ENCODE assay signal across 8 cellular contexts in genomic region chr12:49121047-49121696, GRCh38. TPM values are rescaled to one million over a fixed set of nuclear protein-coding genes. Genes with fewer than 3 reads are reported as not detected.
DNase-seq lines count a peak whose midpoint lies in the region; ATAC-seq, FAIRE-seq and TF ChIP-seq lines count a peak whose summit lies in the region.

No MANE protein-coding gene starts in this region.

- H3K79me2 ChIP-seq in Karpas-422 (ENCODE audit: low read length) = no peaks in the 10 kb centered on the region

- no peak overlapping the region; the same call in 1 of the 2 replicates for H2AFZ ChIP-seq in Karpas-422 (ENCODE audit: low read length)

- no peaks in the 10 kb centered on the region for H3K4me1 Mint-ChIP-seq in brain
- peaks cover 5% of the 10 kb centered on the region for H3K4me1 Mint-ChIP-seq in type B pancreatic cell (ENCODE audit: unreplicated experiment)

- H3K36me3 ChIP-seq in kidney (ENCODE audit: control insufficient read depth in 1 of 2, insufficient read depth in 2 of 2, low read length in 2 of 2) (no peaks in the 10 kb centered on the region), Karpas-422 (ENCODE audit: insufficient read depth, low read length) (no peaks in the 10 kb centered on the region)

- peak overlapping the region in 1 of 5 experiments; percentile 38 for H3K4me3 Mint-ChIP-seq in brain
- H3K4me3 Mint-ChIP-seq in type B pancreatic cell = no peak overlapping the region

- peaks cover 3% of the 10 kb centered on the region for H3K27me3 Mint-ChIP-seq in brain
- no peaks in the 10 kb centered on the region for H3K27me3 Mint-ChIP-seq in type B pancreatic cell

- H3K9ac ChIP-seq in kidney (ENCODE audit: low read length in 2 of 2) = no peak overlapping the region
- no peak overlapping the region for H3K9ac ChIP-seq in Karpas-422 (ENCODE audit: low read length)

- H3K27ac Mint-ChIP-seq in brain (peak overlapping the region in 2 of 5 experiments; percentile 9 to 67), type B pancreatic cell (no peak overlapping the region)

- intact Hi-C loops in kidney (cut with DNase I) = loop anchor here (10.0 kb wide), 1 partner anchor 56 kb away; the partner anchor contains the start of genes KMT2D and RHEBL1

- H3K9me3 Mint-ChIP-seq in brain = no peaks in the 10 kb centered on the region
- H3K9me3 Mint-ChIP-seq in type B pancreatic cell = no peaks in the 10 kb centered on the region

- no peak overlapping the region for H3K4me3 ChIP-seq in kidney (ENCODE audit: low read length in 2 of 2)
- no peak overlapping the region for H3K4me3 ChIP-seq in Karpas-422 (ENCODE audit: low read length)

- H3K27me3 ChIP-seq in Karpas-422 (ENCODE audit: low read length) = no peaks in the 10 kb centered on the region

- H3K4me1 ChIP-seq in kidney (ENCODE audit: control insufficient read depth in 1 of 2, insufficient read depth in 1 of 2, low read depth in 1 of 2, low read length in 2 of 2) (no peaks in the 10 kb centered on the region), Karpas-422 (ENCODE audit: low read length) (no peaks in the 10 kb centered on the region)

- H3K9me3 ChIP-seq in kidney (ENCODE audit: control insufficient read depth in 1 of 2, low read length in 2 of 2) (no peaks in the 10 kb centered on the region), Karpas-422 (ENCODE audit: low read length) (no peaks in the 10 kb centered on the region)

- H3K36me3 Mint-ChIP-seq in brain (no peaks in the 10 kb centered on the region), type B pancreatic cell (peaks cover 4% of the 10 kb centered on the region)

- H3K4me2 ChIP-seq in Karpas-422 (ENCODE audit: low read depth, low read length, poor library complexity, severe bottlenecking) = no peak overlapping the region

- no peak for ATAC-seq in GM21529 (IDR thresholded peaks at IDR 0.05; ENCODE audit: unreplicated experiment)
- ATAC-seq in HG02973 (IDR thresholded peaks at IDR 0.05; ENCODE audit: unreplicated experiment) = no peak

- no peak overlapping the region for H3K27ac ChIP-seq in kidney (ENCODE audit: low read depth in 2 of 2, low read length in 2 of 2)
- no peak overlapping the region for H3K27ac ChIP-seq in Karpas-422 (ENCODE audit: low read length)

- DNase-seq in EH (ENCODE audit: low read depth) = peak; percentile 78
- DNase-seq in NCI-H2171 treated with DMSO at 0.1 percent for 48 hours (lab: John Stamatoyannopoulos, UW) = peak; percentile 40
- no peak for DNase-seq in kidney
- DNase-seq in type B pancreatic cell (ENCODE audit: extremely low spot score, unreplicated experiment) = no peak
- DNase-seq in Karpas-422 = no peak

- peak; percentile 67 to 76 for TF ChIP-seq CTCF in brain (conservative IDR thresholded peaks at IDR 0.05)
- TF ChIP-seq CTCF in kidney (IDR thresholded peaks at IDR 0.05; ENCODE audit: borderline replicate concordance, extremely low read depth, insufficient read depth) = peak; percentile 64
- TF ChIP-seq CTCF in type B pancreatic cell (conservative IDR thresholded peaks at IDR 0.05) = peak; percentile 75

- H4K20me1 ChIP-seq in Karpas-422 (ENCODE audit: insufficient read depth, low read depth, low read length) = no peaks in the 10 kb centered on the region

- FAIRE-seq in kidney (lab: Jason Lieb, UNC) = no peak

- no peaks in the 10 kb centered on the region for H3K9me2 ChIP-seq in Karpas-422 (replicated peaks; ENCODE audit: insufficient read depth, low read length)

RNA-seq across cellular contexts. Expression of gene TUBA1B, which starts 10.0 kb away (rescaled TPM):
- polyA plus RNA-seq in brain (ENCODE audit: insufficient read depth, low read depth, low replicate concordance) = 3,807 TPM
- 537 TPM for total RNA-seq in kidney
- polyA plus RNA-seq in kidney (ENCODE audit: insufficient read depth, low read depth, low replicate concordance) = 533 TPM
- total RNA-seq in type B pancreatic cell (ENCODE audit: low replicate concordance) = 664 and 1,458 TPM in 2 replicates
- 770 and 904 TPM in 2 replicates for total RNA-seq in Karpas-422 (2014; rRNA removed; shearing (Covaris generic); ENCODE audit: low replicate concordance)

RNA-seq across cellular contexts. Expression of gene LMBR1L, which starts 10.5 kb away (rescaled TPM):
- 13.9 TPM for polyA plus RNA-seq in brain (ENCODE audit: insufficient read depth, low read depth, low replicate concordance)
- total RNA-seq in kidney = 64.8 TPM
- 21.2 TPM for polyA plus RNA-seq in kidney (ENCODE audit: insufficient read depth, low read depth, low replicate concordance)
- total RNA-seq in type B pancreatic cell (ENCODE audit: low replicate concordance) = 101 and 105 TPM in 2 replicates
- total RNA-seq in Karpas-422 (2014; rRNA removed; shearing (Covaris generic); ENCODE audit: low replicate concordance) = 17.5 and 46.8 TPM in 2 replicates

RNA-seq across cellular contexts. Expression of gene DHH, which starts 26.6 kb away (rescaled TPM):
- polyA plus RNA-seq in brain (ENCODE audit: insufficient read depth, low read depth, low replicate concordance) (0.15 TPM), kidney (ENCODE audit: insufficient read depth, low read depth, low replicate concordance) (0.54 TPM)
- total RNA-seq in kidney (1.6 TPM), type B pancreatic cell (ENCODE audit: low replicate concordance) (0.56 TPM in 1 of 2 replicates, not detected in the other)
- 0.26 and 0.36 TPM in 2 replicates for total RNA-seq in Karpas-422 (2014; rRNA removed; shearing (Covaris generic); ENCODE audit: low replicate concordance)

RNA-seq across cellular contexts. Expression of gene RHEBL1, which starts 51.4 kb away (rescaled TPM):
- 5.9 TPM for polyA plus RNA-seq in brain (ENCODE audit: insufficient read depth, low read depth, low replicate concordance)
- 0.69 TPM for total RNA-seq in kidney
- 0.52 TPM for polyA plus RNA-seq in kidney (ENCODE audit: insufficient read depth, low read depth, low replicate concordance)
- total RNA-seq in type B pancreatic cell (ENCODE audit: low replicate concordance) = 0.88 and 1.8 TPM in 2 replicates
- 4.1 and 5.1 TPM in 2 replicates for total RNA-seq in Karpas-422 (2014; rRNA removed; shearing (Covaris generic); ENCODE audit: low replicate concordance)

Comparison
In these comparisons a context has a peak if more than half of its experiments do, and no peak if none do; other contexts are left out.
1. DNase-seq: peak in EH (single experiment) and NCI-H2171 treated with DMSO at 0.1 percent for 48 hours (single experiment); none in kidney (single experiment), type B pancreatic cell (single experiment) and Karpas-422 (single experiment).
2. Peak in every context shown above with its lines, with median percentiles within 50 percentile points of each other: CTCF ChIP-seq.